Comparison of ENCODE assay signal across 8 cellular contexts in the genomic region with DNA sequence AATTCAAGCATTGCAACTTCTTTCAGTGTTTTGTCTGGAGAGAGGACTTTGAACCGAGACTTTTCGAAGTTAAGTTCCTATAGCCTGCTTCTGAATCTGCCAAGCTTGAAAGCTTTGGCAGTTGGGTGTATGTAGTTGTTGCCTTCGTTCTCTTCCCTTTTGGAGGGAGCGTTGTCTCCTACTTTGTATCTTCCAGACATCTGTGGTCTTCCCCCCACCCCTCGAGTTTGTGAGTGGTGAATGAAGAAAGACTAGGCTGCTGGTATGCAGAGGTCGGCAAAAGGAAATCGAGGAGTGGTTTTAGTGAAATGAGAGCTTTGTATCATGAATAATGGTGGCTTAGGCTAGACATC. TPM values are rescaled to one million over a fixed set of nuclear protein-coding genes. Genes with fewer than 3 reads are reported as not detected.
DNase-seq lines count a peak whose midpoint lies in the region; ATAC-seq lines count a peak whose summit lies in the region.

No MANE protein-coding gene starts in this region.

- H3K9me3 ChIP-seq in iPS-15b (ENCODE audit: control insufficient read depth, insufficient read depth, low read length) = no peaks in the 10 kb centered on the region
- H3K9me3 ChIP-seq in skeletal muscle tissue (ENCODE audit: control insufficient read depth in 3 of 3, low read length in 3 of 3) = no peaks in the 10 kb centered on the region

- H3K4me3 Mint-ChIP-seq in activated naive CD8-positive, alpha-beta T cell treated with anti-CD3 and anti-CD28 coated beads, Interleukin-2, amount 10 ng/mL, durations not matched to agents 7 days and 5 days = peak overlapping the region; percentile 94

- no peaks in the 10 kb centered on the region for H3K36me3 ChIP-seq in iPS-15b (ENCODE audit: control insufficient read depth, insufficient read depth, low read length)
- H3K36me3 ChIP-seq in skeletal muscle tissue (ENCODE audit: control insufficient read depth in 3 of 3, insufficient read depth in 3 of 3, low read length in 3 of 3) = no peaks in the 10 kb centered on the region

- no peak overlapping the region for H3K9ac ChIP-seq in iPS-15b (ENCODE audit: low read depth, low read length)
- H3K9ac ChIP-seq in skeletal muscle tissue (ENCODE audit: low read depth in 1 of 3, low read length in 3 of 3) = peak overlapping the region; percentile 43 to 84 (median 75)

- H3K27me3 ChIP-seq in iPS-15b (ENCODE audit: control insufficient read depth, insufficient read depth, low read length) = peaks cover 4% of the 10 kb centered on the region
- H3K27me3 ChIP-seq in skeletal muscle tissue (ENCODE audit: control insufficient read depth in 3 of 3, insufficient read depth in 3 of 3, low read length in 3 of 3) = no peaks in the 10 kb centered on the region

- no peak for ATAC-seq in activated naive CD8-positive, alpha-beta T cell treated with anti-CD3 and anti-CD28 coated beads, Interleukin-2, amount 10 ng/mL, durations not matched to agents 7 days and 5 days (ENCODE audit: low read depth)
- no peak for ATAC-seq in HG03280 (IDR thresholded peaks at IDR 0.05; ENCODE audit: unreplicated experiment)
- no peak for ATAC-seq in HG03565 (IDR thresholded peaks at IDR 0.05; ENCODE audit: unreplicated experiment)

- peaks cover 24% of the 10 kb centered on the region for H3K4me1 Mint-ChIP-seq in activated naive CD8-positive, alpha-beta T cell treated with anti-CD3 and anti-CD28 coated beads, Interleukin-2, amount 10 ng/mL, durations not matched to agents 7 days and 5 days

- POLR2A ChIA-PET in activated naive CD8-positive, alpha-beta T cell treated with anti-CD3 and anti-CD28 coated beads, Interleukin-2, amount 10 ng/mL, durations not matched to agents 7 days and 5 days (lab: Charles Lee) = interaction anchor here (1.5 to 2.9 kb wide), 3 partner anchors 33 to 891 kb away, joined by 4 to 24 read pairs (median 5); partner anchors contain the start of gene EIF1B

- H3K9me3 Mint-ChIP-seq in activated naive CD8-positive, alpha-beta T cell treated with anti-CD3 and anti-CD28 coated beads, Interleukin-2, amount 10 ng/mL, durations not matched to agents 7 days and 5 days = no peaks in the 10 kb centered on the region

- H3K4me1 ChIP-seq in iPS-15b (ENCODE audit: control insufficient read depth, insufficient read depth, low read length) (peaks cover 22% of the 10 kb centered on the region), skeletal muscle tissue (ENCODE audit: control insufficient read depth in 3 of 3, insufficient read depth in 3 of 3, low read length in 3 of 3) (peaks cover 15 to 29% (median 17%) of the 10 kb centered on the region in 3 donors)

- DNase-seq in NCI-H82 (lab: John Stamatoyannopoulos, UW) = peak; percentile 16
- no peak for DNase-seq in NCI-H82 treated with DMSO at 0.1 percent for 48 hours (lab: John Stamatoyannopoulos, UW; ENCODE audit: unreplicated experiment)
- DNase-seq in NCI-H524 treated with DMSO at 0.1 percent for 48 hours (lab: John Stamatoyannopoulos, UW) = peak; percentile 18
- peak; percentile 27 for DNase-seq in activated naive CD8-positive, alpha-beta T cell treated with anti-CD3 and anti-CD28 coated beads, Interleukin-2, amount 10 ng/mL, durations not matched to agents 7 days and 5 days

- peak overlapping the region; percentile 96 for H3K27ac ChIP-seq in skeletal muscle tissue (ENCODE audit: low read depth, low read length)

- peaks cover 3% of the 10 kb centered on the region for H3K36me3 Mint-ChIP-seq in activated naive CD8-positive, alpha-beta T cell treated with anti-CD3 and anti-CD28 coated beads, Interleukin-2, amount 10 ng/mL, durations not matched to agents 7 days and 5 days

- H3K27me3 Mint-ChIP-seq in activated naive CD8-positive, alpha-beta T cell treated with anti-CD3 and anti-CD28 coated beads, Interleukin-2, amount 10 ng/mL, durations not matched to agents 7 days and 5 days = peaks cover 16% of the 10 kb centered on the region

- peak overlapping the region; percentile 92 for H3K27ac Mint-ChIP-seq in activated naive CD8-positive, alpha-beta T cell treated with anti-CD3 and anti-CD28 coated beads, Interleukin-2, amount 10 ng/mL, durations not matched to agents 7 days and 5 days

- H3K4me3 ChIP-seq in iPS-15b (ENCODE audit: low read depth, low read length) (peak overlapping the region; percentile 83), skeletal muscle tissue (ENCODE audit: low read length in 3 of 3) (peak overlapping the region; percentile 78 to 93 (median 79))

RNA-seq across cellular contexts. Expression of gene CTNNB1, which starts 1.3 kb away (rescaled TPM):
- total RNA-seq in activated naive CD8-positive, alpha-beta T cell treated with anti-CD3 and anti-CD28 coated beads, Interleukin-2, amount 10 ng/mL, durations not matched to agents 7 days and 5 days = 100 to 1,000 TPM; 135 to 139 TPM
- 1,044 TPM for total RNA-seq in skeletal muscle tissue
